In the genomic region with DNA sequence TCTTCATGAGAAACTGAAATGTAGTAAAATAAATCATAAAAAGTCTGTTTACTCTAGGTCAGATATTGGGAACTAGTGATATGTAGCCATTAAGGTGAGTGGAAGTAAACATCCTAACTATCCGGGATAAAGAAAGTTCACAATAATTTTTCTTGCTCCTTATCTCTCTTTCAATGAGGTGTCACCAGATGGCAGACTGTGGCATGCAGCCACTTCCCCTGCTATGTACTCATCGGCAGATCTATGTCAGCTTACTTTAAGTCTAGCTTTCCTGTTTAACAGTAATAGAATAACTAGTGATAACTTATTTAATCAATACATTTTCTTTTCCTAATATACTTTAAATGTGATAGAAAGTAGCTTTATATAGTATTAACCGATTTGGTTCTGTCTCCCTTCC, we compare ENCODE assay signal across 1 cellular context.
TF ChIP-seq lines count a peak whose summit lies in the region.

No MANE protein-coding gene starts in this region.

TF ChIP-seq in GM12878, 131 proteins besides CTCF, POLR2A, EP300 and RAD21 (continued from another document):
- TF ChIP-seq ZBTB4 (CRISPR knock-in tag; IDR thresholded peaks at IDR 0.05): no peak
- no peak for TF ChIP-seq SPI1 (IDR thresholded peaks at IDR 0.05; ENCODE audit: borderline replicate concordance, insufficient read depth, low read depth, low read length)
- TF ChIP-seq, protein P1, sequence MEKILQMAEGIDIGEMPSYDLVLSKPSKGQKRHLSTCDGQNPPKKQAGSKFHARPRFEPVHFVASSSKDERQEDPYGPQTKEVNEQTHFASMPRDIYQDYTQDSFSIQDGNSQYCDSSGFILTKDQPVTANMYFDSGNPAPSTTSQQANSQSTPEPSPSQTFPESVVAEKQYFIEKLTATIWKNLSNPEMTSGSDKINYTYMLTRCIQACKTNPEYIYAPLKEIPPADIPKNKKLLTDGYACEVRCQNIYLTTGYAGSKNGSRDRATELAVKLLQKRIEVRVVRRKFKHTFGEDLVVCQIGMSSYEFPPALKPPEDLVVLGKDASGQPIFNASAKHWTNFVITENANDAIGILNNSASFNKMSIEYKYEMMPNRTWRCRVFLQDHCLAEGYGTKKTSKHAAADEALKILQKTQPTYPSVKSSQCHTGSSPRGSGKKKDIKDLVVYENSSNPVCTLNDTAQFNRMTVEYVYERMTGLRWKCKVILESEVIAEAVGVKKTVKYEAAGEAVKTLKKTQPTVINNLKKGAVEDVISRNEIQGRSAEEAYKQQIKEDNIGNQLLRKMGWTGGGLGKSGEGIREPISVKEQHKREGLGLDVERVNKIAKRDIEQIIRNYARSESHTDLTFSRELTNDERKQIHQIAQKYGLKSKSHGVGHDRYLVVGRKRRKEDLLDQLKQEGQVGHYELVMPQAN (conservative IDR thresholded peaks at IDR 0.05): no peak
- TF ChIP-seq ZBTB40 (IDR thresholded peaks at IDR 0.05; ENCODE audit: borderline replicate concordance): no peak
